In genomic region chr20:48169650-48170049, GRCh38 we compare ENCODE assay signal across 21 cellular contexts.
"Had no signal": no experiment of that assay in that cellular context is flagged by ENCODE, and none has a peak within 500 bp of the region (broad histone marks: within the 10 kb centered on the region; RNA-seq: fewer than 3 reads in every experiment).

No MANE protein-coding gene starts in this region.

- H3K27me3 ChIP-seq: esophagus muscularis mucosa, gastroesophageal sphincter had no signal

- H3K9me3 ChIP-seq: pancreas had no signal

- ATAC-seq: gastroesophageal sphincter; lower lobe of right lung; natural killer cell treated with Interleukin-12 subunit alpha and Interleukin-12 subunit beta and Interleukin-15 and Interleukin-18, amount 100 ng/mL, for 72 hours; pancreas; psoas muscle; sciatic nerve had no signal

- H3K36me3 ChIP-seq: esophagus muscularis mucosa, gastroesophageal sphincter, left ventricle myocardium inferior, lower lobe of right lung, pancreas, stomach had no signal

- FAIRE-seq: keratinocyte, pancreas had no signal

- DNase-seq: effector memory CD4-positive, alpha-beta T cell; foreskin fibroblast; glutamatergic neuron; immature natural killer cell; left ventricle myocardium inferior; lower lobe of right lung; occipital lobe; pancreas; psoas muscle; retina; stimulated activated CD4-positive, alpha-beta T cell treated with anti-CD3 and anti-CD28 coated beads, Interleukin-2, amount 100 ng/mL, for 24 hours; stimulated activated naive CD4-positive, alpha-beta T cell; stomach; substantia nigra had no signal

- H3K4me1 ChIP-seq: esophagus muscularis mucosa, gastroesophageal sphincter, left ventricle myocardium inferior, lower lobe of right lung, pancreas, psoas muscle, stomach had no signal

- H3K4me3 ChIP-seq: esophagus muscularis mucosa, gastroesophageal sphincter, left ventricle myocardium inferior, lower lobe of right lung, pancreas, psoas muscle, skin epidermis, stomach had no signal

- H3K27ac ChIP-seq: epithelial cell of prostate, esophagus muscularis mucosa, gastroesophageal sphincter, left ventricle myocardium inferior, lower lobe of right lung, pancreas, psoas muscle, skin epidermis, stomach had no signal
